1 cellular context compared by ENCODE assay signal in the genomic region with DNA sequence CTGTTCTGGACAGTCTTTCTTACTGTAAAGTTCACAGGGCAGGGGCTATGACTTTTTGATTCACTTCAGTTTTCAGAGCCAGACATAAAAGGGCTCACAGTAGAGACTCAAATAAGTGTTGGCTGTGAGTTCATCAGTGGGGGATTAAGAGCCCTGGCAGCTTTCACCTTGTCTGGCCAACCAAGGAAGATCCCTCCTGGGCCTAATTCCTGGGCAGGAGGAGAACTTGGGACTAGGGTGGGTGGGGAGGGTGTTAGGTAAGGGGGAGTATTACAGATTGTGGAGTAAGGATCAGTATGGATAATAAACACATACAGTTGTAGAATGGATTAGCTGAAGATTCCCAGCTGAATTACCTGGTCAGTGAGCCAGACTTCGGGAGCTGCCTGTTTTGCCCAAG.
TF ChIP-seq lines count a peak whose summit lies in the region.

No MANE protein-coding gene starts in this region.

TF ChIP-seq in H1, 55 proteins besides CTCF, POLR2A, EP300 and RAD21:
- TF ChIP-seq ZNF274 (IDR thresholded peaks at IDR 0.05; ENCODE audit: borderline replicate concordance, extremely low read depth, low read length) (no peak), BACH1 (IDR thresholded peaks at IDR 0.05; ENCODE audit: low read length) (no peak), RXRA (IDR thresholded peaks at IDR 0.05; ENCODE audit: insufficient read depth, low read depth, low read length) (no peak), CTBP2 (IDR thresholded peaks at IDR 0.05; ENCODE audit: borderline replicate concordance, insufficient read depth, insufficient read length, low read length) (no peak), RNF2 (IDR thresholded peaks at IDR 0.05; ENCODE audit: borderline replicate concordance, low read depth, low read length, missing control alignments, poor library complexity, severe bottlenecking) (no peak), YY1 (IDR thresholded peaks at IDR 0.05; ENCODE audit: low read depth, low read length) (no peak), KDM4A (IDR thresholded peaks at IDR 0.05; ENCODE audit: low read depth, low read length, severe bottlenecking) (no peak), CBX8 (IDR thresholded peaks at IDR 0.05; ENCODE audit: borderline replicate concordance, low read depth, low read length) (no peak), MAFK (IDR thresholded peaks at IDR 0.05; ENCODE audit: low read depth, low read length) (no peak), TCF12 (IDR thresholded peaks at IDR 0.05; ENCODE audit: low read depth, low read length) (no peak), SP4 (IDR thresholded peaks at IDR 0.05; ENCODE audit: low read length) (no peak), TBP (IDR thresholded peaks at IDR 0.05; ENCODE audit: low read depth, low read length) (no peak), RFX5 (IDR thresholded peaks at IDR 0.05; ENCODE audit: borderline replicate concordance, low read depth, low read length) (no peak), PHF8 (conservative IDR thresholded peaks at IDR 0.05; ENCODE audit: low read depth, low read length) (no peak), BRCA1 (IDR thresholded peaks at IDR 0.05; ENCODE audit: low read depth, low read length) (no peak), RBBP5 (IDR thresholded peaks at IDR 0.05; ENCODE audit: borderline replicate concordance, low read depth, low read length) (no peak), SIRT6 (IDR thresholded peaks at IDR 0.05; ENCODE audit: low read length) (no peak), GTF2F1 (IDR thresholded peaks at IDR 0.05; ENCODE audit: borderline replicate concordance, low read depth, low read length) (no peak)
- TF ChIP-seq, protein P1, sequence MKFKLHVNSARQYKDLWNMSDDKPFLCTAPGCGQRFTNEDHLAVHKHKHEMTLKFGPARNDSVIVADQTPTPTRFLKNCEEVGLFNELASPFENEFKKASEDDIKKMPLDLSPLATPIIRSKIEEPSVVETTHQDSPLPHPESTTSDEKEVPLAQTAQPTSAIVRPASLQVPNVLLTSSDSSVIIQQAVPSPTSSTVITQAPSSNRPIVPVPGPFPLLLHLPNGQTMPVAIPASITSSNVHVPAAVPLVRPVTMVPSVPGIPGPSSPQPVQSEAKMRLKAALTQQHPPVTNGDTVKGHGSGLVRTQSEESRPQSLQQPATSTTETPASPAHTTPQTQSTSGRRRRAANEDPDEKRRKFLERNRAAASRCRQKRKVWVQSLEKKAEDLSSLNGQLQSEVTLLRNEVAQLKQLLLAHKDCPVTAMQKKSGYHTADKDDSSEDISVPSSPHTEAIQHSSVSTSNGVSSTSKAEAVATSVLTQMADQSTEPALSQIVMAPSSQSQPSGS (IDR thresholded peaks at IDR 0.05; ENCODE audit: low read length) = no peak
